Comparison of ENCODE assay signal across 1 cellular context in genomic region chr6:152982768-152983636, GRCh38.
TF ChIP-seq lines count a peak whose summit lies in the region.

TSS of gene FBXO5 (minus strand) at chr6:152983041. CDS start at chr6:152982959, 82 bp downstream.

TF ChIP-seq in HepG2, 621 proteins besides CTCF, POLR2A, EP300 and RAD21 (continued from another document and continues in another):
- TF ChIP-seq RFX3 (CRISPR knock-in tag; IDR thresholded peaks at IDR 0.05), result no peak
- TF ChIP-seq ZNF333 (CRISPR knock-in tag; IDR thresholded peaks at IDR 0.05; ENCODE audit: borderline replicate concordance), result no peak; the same call in 1 of the 2 replicates
- no peak; the same call in 1 of the 2 replicates for TF ChIP-seq ZBTB7B (CRISPR knock-in tag; IDR thresholded peaks at IDR 0.05)
- no peak for TF ChIP-seq ZNF121 (CRISPR knock-in tag; IDR thresholded peaks at IDR 0.05)
- TF ChIP-seq ZNF563 (CRISPR knock-in tag; IDR thresholded peaks at IDR 0.05), result peak; percentile 66; the same call in 1 of the 2 replicates
- TF ChIP-seq ZNF776 (CRISPR knock-in tag; IDR thresholded peaks at IDR 0.05), result no peak; the same call in 1 of the 2 replicates
- no peak; the same call in 1 of the 2 replicates for TF ChIP-seq HBP1 (CRISPR knock-in tag; IDR thresholded peaks at IDR 0.05; ENCODE audit: low read depth)
- TF ChIP-seq HIVEP1 (CRISPR knock-in tag; IDR thresholded peaks at IDR 0.05), result peak; percentile 35; the same call in 1 of the 2 replicates
- peak; percentile 18; the same call in 1 of the 2 replicates for TF ChIP-seq NFAT5 (CRISPR knock-in tag; IDR thresholded peaks at IDR 0.05)
- TF ChIP-seq ATF5 (CRISPR knock-in tag; IDR thresholded peaks at IDR 0.05; ENCODE audit: low read depth), result 0 out of 2 replicates have a peak, but pooled peaks have one; percentile 48
- no peak for TF ChIP-seq SIX4 (CRISPR knock-in tag; IDR thresholded peaks at IDR 0.05)
- peak in 1 of 2 experiments; percentile 59; a peak in 2 of 4 replicates for TF ChIP-seq ATF4 (CRISPR knock-in tag; IDR thresholded peaks at IDR 0.05)
- TF ChIP-seq PCBP1 (IDR thresholded peaks at IDR 0.05; ENCODE audit: borderline replicate concordance, low read depth, low read length), result 0 out of 2 replicates have a peak, but pooled peaks have one; percentile 42
- TF ChIP-seq ZNF441 (CRISPR knock-in tag; IDR thresholded peaks at IDR 0.05; ENCODE audit: borderline replicate concordance), result peak; percentile 88
- peak; percentile 59; the same call in 1 of the 2 replicates for TF ChIP-seq ZNF335 (CRISPR knock-in tag; IDR thresholded peaks at IDR 0.05)
- TF ChIP-seq ZNF224 (CRISPR knock-in tag; IDR thresholded peaks at IDR 0.05), result peak; percentile 95
- peak; percentile 93 for TF ChIP-seq ZNF281 (CRISPR knock-in tag; IDR thresholded peaks at IDR 0.05; ENCODE audit: borderline replicate concordance)
- peak; percentile 57; the same call in 1 of the 2 replicates for TF ChIP-seq ZNF768 (CRISPR knock-in tag; IDR thresholded peaks at IDR 0.05)
- no peak for TF ChIP-seq ZNF576 (CRISPR knock-in tag; IDR thresholded peaks at IDR 0.05)
- no peak; the same call in none of the 2 replicates for TF ChIP-seq MTERF4 (CRISPR knock-in tag; IDR thresholded peaks at IDR 0.05)
- no peak for TF ChIP-seq IKZF4 (CRISPR knock-in tag; IDR thresholded peaks at IDR 0.05; ENCODE audit: borderline replicate concordance, low read depth, not compliant biosample characterization)
- no peak for TF ChIP-seq PITX1 (CRISPR knock-in tag; IDR thresholded peaks at IDR 0.05)
- no peak for TF ChIP-seq GLMP (CRISPR knock-in tag; IDR thresholded peaks at IDR 0.05; ENCODE audit: borderline replicate concordance)
- peak; percentile 79 for TF ChIP-seq ZNF256 (CRISPR knock-in tag; conservative IDR thresholded peaks at IDR 0.05)
- TF ChIP-seq HINFP (CRISPR knock-in tag; IDR thresholded peaks at IDR 0.05; ENCODE audit: low read depth), result peak; percentile 57; the same call in 1 of the 2 replicates
- 0 out of 2 replicates have a peak, but pooled peaks have one; percentile 4 for TF ChIP-seq ZXDC (CRISPR knock-in tag; IDR thresholded peaks at IDR 0.05)
- no peak for TF ChIP-seq ZNF512B (CRISPR knock-in tag; IDR thresholded peaks at IDR 0.05; ENCODE audit: borderline replicate concordance)
- no peak for TF ChIP-seq SYNCRIP (IDR thresholded peaks at IDR 0.05; ENCODE audit: insufficient read depth, low read depth, low read length)
- peak; percentile 16; the same call in 1 of the 2 replicates for TF ChIP-seq SIX1 (CRISPR knock-in tag; IDR thresholded peaks at IDR 0.05; ENCODE audit: borderline replicate concordance)
- no peak for TF ChIP-seq ETS1 (CRISPR knock-in tag; IDR thresholded peaks at IDR 0.05)
